In genomic region chr2:96408631-96409542, GRCh38 we compare ENCODE assay signal across 9 cellular contexts.
DNase-seq lines count a peak whose midpoint lies in the region; ATAC-seq and TF ChIP-seq lines count a peak whose summit lies in the region.
"Had no signal": no experiment of that assay in that cellular context is flagged by ENCODE, and none has a peak within 500 bp of the region (broad histone marks: within the 10 kb centered on the region; RNA-seq: fewer than 3 reads in every experiment).

No MANE protein-coding gene starts in this region.

- in situ Hi-C loops in SK-MEL-5 (cut with HindIII; ENCODE audit: low pct_unique_long_range_greater_than_20kb, low sequenced_read_pairs): no loop called here

- DNase-seq in SK-MEL-5 (ENCODE audit: low read depth, low spot score): peak; percentile 79
- peak; percentile 83 for DNase-seq in Right ventricle myocardium superior
- peak; percentile 48 for DNase-seq in renal cortical epithelial cell (ENCODE audit: low read depth)
- DNase-seq in GM03348 (ENCODE audit: low spot score): no peak
- DNase-seq in stimulated activated CD4-positive, alpha-beta T cell treated with anti-CD3 and anti-CD28 coated beads, Interleukin-12 subunit alpha, Interleukin-12 subunit beta, amount 100 ng/mL, for 4 hours: no peak
- DNase-seq: sigmoid colon had no signal

- TF ChIP-seq CTCF in GM12872 (IDR thresholded peaks at IDR 0.05; ENCODE audit: insufficient read depth, low read depth, low read length): 0 out of 3 replicates have a peak, but pooled peaks have one; percentile 5

- intact Hi-C loops in Right ventricle myocardium superior (cut with DNase I): loop anchor here (2.0 kb wide), 1 partner anchor 100 kb away; no protein-coding TSS in a partner anchor

- ATAC-seq in Right ventricle myocardium superior (ENCODE audit: poor library complexity) (peak; percentile 90), GM19463 (IDR thresholded peaks at IDR 0.05; ENCODE audit: unreplicated experiment) (no peak), GM18870 (IDR thresholded peaks at IDR 0.05; ENCODE audit: unreplicated experiment) (no peak)

Comparison
In these comparisons a context has a peak if more than half of its experiments do, and no peak if none do; other contexts are left out.
1. DNase-seq: peak in SK-MEL-5 (single experiment), Right ventricle myocardium superior (single experiment) and renal cortical epithelial cell (single experiment); none in GM03348 (single experiment) and stimulated activated CD4-positive, alpha-beta T cell treated with anti-CD3 and anti-CD28 coated beads, Interleukin-12 subunit alpha, Interleukin-12 subunit beta, amount 100 ng/mL, for 4 hours (single experiment).